13 cellular contexts compared by ENCODE assay signal in the genomic region with DNA sequence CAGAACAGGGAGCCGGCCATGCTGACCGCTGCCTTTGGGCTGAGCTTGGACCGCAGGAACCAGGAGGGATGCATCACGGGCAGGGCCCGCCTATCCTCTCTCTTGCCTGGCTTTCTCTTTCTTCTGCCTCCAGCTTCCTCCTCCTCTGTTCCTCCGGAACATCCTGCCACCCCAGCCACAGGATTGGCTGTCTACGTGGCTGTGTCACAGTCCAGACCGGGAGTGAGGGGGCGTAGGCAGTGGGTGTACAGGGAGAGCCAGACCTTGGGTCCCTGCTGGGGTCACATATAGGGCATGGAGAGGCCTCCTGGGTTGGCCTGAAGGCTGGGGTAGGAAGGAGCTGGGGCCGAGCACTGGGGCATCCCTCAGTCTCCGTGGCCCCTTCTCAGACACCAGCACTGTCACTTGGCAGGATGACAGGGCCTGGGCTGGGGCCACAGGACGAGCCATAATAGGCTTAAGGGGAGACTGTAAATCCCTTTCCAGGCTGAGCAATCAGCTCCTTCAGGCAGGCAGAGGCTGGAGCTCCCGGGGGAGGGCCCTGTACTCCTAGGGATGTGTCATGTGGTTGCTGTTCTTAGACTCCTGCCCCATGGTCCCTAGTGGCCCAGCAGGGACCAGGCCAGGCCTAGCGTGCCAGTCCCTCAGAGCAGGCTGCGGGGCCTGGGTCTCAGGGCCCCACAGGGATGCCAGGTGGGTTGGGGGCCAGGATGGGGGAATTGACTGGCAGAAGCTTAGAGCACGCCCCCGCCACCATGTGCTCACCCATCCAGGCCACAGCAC. TPM values are rescaled to one million over a fixed set of nuclear protein-coding genes. Genes with fewer than 3 reads are reported as not detected.
DNase-seq lines count a peak whose midpoint lies in the region; ATAC-seq and TF ChIP-seq lines count a peak whose summit lies in the region.
"Had no signal": no experiment of that assay in that cellular context is flagged by ENCODE, and none has a peak within 500 bp of the region (broad histone marks: within the 10 kb centered on the region; RNA-seq: fewer than 3 reads in every experiment).

No MANE protein-coding gene starts in this region.

- H3K36me3 ChIP-seq in BLaER1: no peaks in the 10 kb centered on the region

- CTCF ChIA-PET in CD4-positive, alpha-beta T cell (lab: Charles Lee): no interaction called here

- no peak overlapping the region for H3K4me3 ChIP-seq in BLaER1

- H3K4me3 Mint-ChIP-seq in CD4-positive, alpha-beta T cell: no peak overlapping the region
- H3K4me3 Mint-ChIP-seq: activated CD4-positive, alpha-beta memory T cell treated with anti-CD3 and anti-CD28 coated beads, Interleukin-2, amount 10 ng/mL, durations not matched to agents 7 days and 5 days; immature natural killer cell had no signal

- H3K9me3 Mint-ChIP-seq in CD4-positive, alpha-beta T cell: no peaks in the 10 kb centered on the region
- H3K9me3 Mint-ChIP-seq: activated CD4-positive, alpha-beta memory T cell treated with anti-CD3 and anti-CD28 coated beads, Interleukin-2, amount 10 ng/mL, durations not matched to agents 7 days and 5 days; immature natural killer cell had no signal

- H3K9me3 ChIP-seq in BLaER1: no peaks in the 10 kb centered on the region
- H3K9me3 ChIP-seq in CD4-positive, alpha-beta T cell (ENCODE audit: control insufficient read depth, low read length): no peaks in the 10 kb centered on the region

- H3K27ac Mint-ChIP-seq in CD4-positive, alpha-beta T cell: no peak overlapping the region
- H3K27ac Mint-ChIP-seq: activated CD4-positive, alpha-beta memory T cell treated with anti-CD3 and anti-CD28 coated beads, Interleukin-2, amount 10 ng/mL, durations not matched to agents 7 days and 5 days; immature natural killer cell had no signal

- no peak for TF ChIP-seq CTCF in CD4-positive, alpha-beta T cell (IDR thresholded peaks at IDR 0.05)

- intact Hi-C loops in CD4-positive, alpha-beta T cell (cut with DNase I, micrococcal nuclease): no loop called here

- H3K9ac ChIP-seq in BLaER1: peak overlapping the region; percentile 63; the same call in 1 of the 2 replicates

- peaks cover 9% of the 10 kb centered on the region for H3K27me3 Mint-ChIP-seq in CD4-positive, alpha-beta T cell

- POLR2A ChIA-PET in CD4-positive, alpha-beta T cell (lab: Charles Lee): no interaction called here

- H3K27me3 ChIP-seq in BLaER1: no peaks in the 10 kb centered on the region
- H3K27me3 ChIP-seq in CD4-positive, alpha-beta T cell (ENCODE audit: control insufficient read depth, insufficient read depth, low read length): no peaks in the 10 kb centered on the region

- peak overlapping the region; percentile 79 for H3K27ac ChIP-seq in BLaER1
- no peak overlapping the region for H3K27ac ChIP-seq in CD4-positive, alpha-beta T cell (ENCODE audit: low read depth, low read length)

- H3K4me1 ChIP-seq in BLaER1: peaks cover 85% of the 10 kb centered on the region

- peaks cover 5% of the 10 kb centered on the region for H3K4me1 Mint-ChIP-seq in CD4-positive, alpha-beta T cell (ENCODE audit: low read depth)
- H3K4me1 Mint-ChIP-seq: activated CD4-positive, alpha-beta memory T cell treated with anti-CD3 and anti-CD28 coated beads, Interleukin-2, amount 10 ng/mL, durations not matched to agents 7 days and 5 days had no signal

- peak overlapping the region; percentile 82 for H3K4me2 ChIP-seq in BLaER1

- ATAC-seq in esophagus mucosa (no peak), HG03565 (IDR thresholded peaks at IDR 0.05; ENCODE audit: unreplicated experiment) (no peak)
- no peak for ATAC-seq in CD4-positive, alpha-beta T cell (ENCODE audit: poor library complexity)

- H3K36me3 Mint-ChIP-seq in CD4-positive, alpha-beta T cell (ENCODE audit: low read depth): no peaks in the 10 kb centered on the region
- H3K36me3 Mint-ChIP-seq: immature natural killer cell had no signal

- no peaks in the 10 kb centered on the region for H4K20me1 ChIP-seq in BLaER1

- DNase-seq in NCI-H1436 treated with DMSO at 0.1 percent for 48 hours (lab: John Stamatoyannopoulos, UW) (peak; percentile 75), dermis blood vessel endothelial cell (peak; percentile 8), midbrain (lab: John Stamatoyannopoulos, UW) (peak; percentile 25), NCI-H748 (lab: John Stamatoyannopoulos, UW; ENCODE audit: unreplicated experiment) (no peak)
- no peak for DNase-seq in CD4-positive, alpha-beta T cell
- DNase-seq: activated CD4-positive, alpha-beta memory T cell treated with anti-CD3 and anti-CD28 coated beads, Interleukin-2, amount 10 ng/mL, durations not matched to agents 7 days and 5 days; COR-L47; immature natural killer cell; stimulated activated naive CD4-positive, alpha-beta T cell had no signal

RNA-seq across cellular contexts. Expression of a gene that starts 25.4 kb away (rescaled TPM):
- total RNA-seq in dermis blood vessel endothelial cell (0.51 TPM in 1 of 2 replicates, not detected in the other), esophagus mucosa (0.32 TPM)
- total RNA-seq in CD4-positive, alpha-beta T cell: not detected
- total RNA-seq: activated CD4-positive, alpha-beta memory T cell treated with anti-CD3 and anti-CD28 coated beads, Interleukin-2, amount 10 ng/mL, durations not matched to agents 7 days and 5 days; OCI-LY7 had no signal

Comparison
In these comparisons a context has a peak if more than half of its experiments do, and no peak if none do; other contexts are left out.
1. DNase-seq: peak in NCI-H1436 treated with DMSO at 0.1 percent for 48 hours (single experiment), dermis blood vessel endothelial cell (single experiment) and midbrain (single experiment); none in NCI-H748 (single experiment) and CD4-positive, alpha-beta T cell (0 of 10).